ENCODE assay signal across 8 cellular contexts in the genomic region with DNA sequence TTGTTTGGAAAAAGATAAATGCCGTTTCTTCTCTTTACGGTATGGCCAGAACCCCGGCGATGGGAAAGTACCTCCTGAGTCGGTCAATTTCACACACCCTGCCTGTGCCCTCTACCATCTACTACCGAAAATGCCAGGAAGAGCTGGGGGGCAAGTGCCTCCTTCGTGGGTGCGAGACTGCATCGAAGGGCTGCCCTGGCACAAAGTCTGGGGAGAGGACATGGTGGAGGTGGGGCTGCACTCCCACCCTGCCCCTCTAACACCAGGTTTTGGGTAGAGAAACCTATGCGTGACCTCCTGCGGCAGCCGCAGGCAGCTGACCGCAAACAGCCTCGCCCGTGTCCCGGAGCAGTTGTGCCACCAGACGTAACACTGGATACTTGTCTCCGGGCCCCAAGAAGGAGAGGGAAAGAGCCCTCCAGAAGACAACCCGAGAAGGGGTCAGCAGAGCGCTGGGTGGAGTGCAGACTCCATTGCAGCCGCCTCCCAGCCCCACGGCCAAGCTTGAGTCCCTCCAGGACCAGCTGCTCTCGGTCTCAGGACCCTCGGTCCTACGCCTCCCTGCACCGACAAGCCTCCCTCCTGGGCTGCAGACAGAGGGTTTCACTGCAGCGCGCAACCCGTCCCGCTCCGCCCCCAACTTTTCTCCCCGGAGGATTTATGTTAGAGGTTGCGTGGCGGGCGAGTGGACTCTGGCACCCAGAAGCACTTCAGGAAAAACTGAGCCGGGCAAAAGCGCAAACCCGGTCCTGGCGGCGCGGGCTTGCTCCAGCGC. TPM values are rescaled to one million over a fixed set of nuclear protein-coding genes. Genes with fewer than 3 reads are reported as not detected.
DNase-seq lines count a peak whose midpoint lies in the region; ATAC-seq and TF ChIP-seq lines count a peak whose summit lies in the region.

No MANE protein-coding gene starts in this region.

- peaks cover 60 to 70% of the 10 kb centered on the region in 2 donors for H3K27me3 Mint-ChIP-seq in T-cell
- peaks cover 89% of the 10 kb centered on the region for H3K27me3 Mint-ChIP-seq in progenitor cell of endocrine pancreas

- H3K4me1 ChIP-seq in ES-I3 (ENCODE audit: insufficient read depth, low read length), result peaks cover 4% of the 10 kb centered on the region; the same call in 1 of the 2 replicates
- peaks cover 0 to 48% (median 14%) of the 10 kb centered on the region in 3 donors for H3K4me1 ChIP-seq in gastroesophageal sphincter

- H3K4me1 Mint-ChIP-seq in T-cell, result peaks cover 11 to 29% (median 28%) of the 10 kb centered on the region in 3 donors
- peaks cover 25% of the 10 kb centered on the region for H3K4me1 Mint-ChIP-seq in progenitor cell of endocrine pancreas (ENCODE audit: low read depth)

- peak overlapping the region; percentile 66; the same call in 1 of the 2 replicates for H3K9ac ChIP-seq in ES-I3 (ENCODE audit: low read depth, low read length)

- no peak overlapping the region for H3K27ac Mint-ChIP-seq in T-cell
- H3K27ac Mint-ChIP-seq in progenitor cell of endocrine pancreas, result peak overlapping the region; percentile 22

- DNase-seq in T-cell (no peak), progenitor cell of endocrine pancreas (ENCODE audit: low spot score, unreplicated experiment) (no peak)
- DNase-seq in activated effector memory CD4-positive, alpha-beta T cell treated with Interleukin-2 at 50 U/mL for 16 hours, result no peak
- no peak for DNase-seq in activated CD4-positive, CD25-positive, alpha-beta regulatory T cell treated with anti-CD3 and anti-CD28 coated beads, Interleukin-2, amount 50 U/mL, for 72 hours

- no peak for ATAC-seq in T-cell (replicated peaks in 1 of 4)
- ATAC-seq in gastroesophageal sphincter, result no peak
- no peak for ATAC-seq in GM21825 (IDR thresholded peaks at IDR 0.05; ENCODE audit: unreplicated experiment)
- ATAC-seq in GM19328 (IDR thresholded peaks at IDR 0.05; ENCODE audit: unreplicated experiment), result no peak

- CTCF ChIA-PET in T-cell (lab: Charles Lee), result no interaction called here

- H3K36me3 Mint-ChIP-seq in T-cell (no peaks in the 10 kb centered on the region), progenitor cell of endocrine pancreas (ENCODE audit: insufficient read depth) (no peaks in the 10 kb centered on the region)

- TF ChIP-seq CTCF in gastroesophageal sphincter (IDR thresholded peaks at IDR 0.05) (no peak), progenitor cell of endocrine pancreas (IDR thresholded peaks at IDR 0.05; ENCODE audit: unreplicated experiment) (no peak)

- H3K4me3 ChIP-seq in gastroesophageal sphincter, result peak overlapping the region; percentile 61 to 72

- no peak for TF ChIP-seq EP300 in gastroesophageal sphincter (IDR thresholded peaks at IDR 0.05)

- peaks cover 73% of the 10 kb centered on the region for H3K27me3 ChIP-seq in gastroesophageal sphincter

- 9 to 52% methylated on average over 12 to 13 of the region's 42 CpGs for WGBS in gastroesophageal sphincter (ENCODE audit: low coverage in 1 of 2), 2 donors

- H3K36me3 ChIP-seq in ES-I3 (ENCODE audit: insufficient read depth, low read length) (no peaks in the 10 kb centered on the region), gastroesophageal sphincter (no peaks in the 10 kb centered on the region)

- peak overlapping the region in 2 of 4 donors; percentile 49 to 67 for H3K27ac ChIP-seq in gastroesophageal sphincter

- POLR2A ChIA-PET in T-cell (lab: Charles Lee), result no interaction called here

- no peaks in the 10 kb centered on the region for H3K9me3 Mint-ChIP-seq in T-cell
- H3K9me3 Mint-ChIP-seq in progenitor cell of endocrine pancreas (ENCODE audit: low read depth), result no peaks in the 10 kb centered on the region

- H3K9me3 ChIP-seq in ES-I3 (ENCODE audit: control insufficient read depth, insufficient read depth, low read length) (no peaks in the 10 kb centered on the region), gastroesophageal sphincter (no peaks in the 10 kb centered on the region)

- no peak for TF ChIP-seq POLR2A in gastroesophageal sphincter (IDR thresholded peaks at IDR 0.05)

- peak overlapping the region in 2 of 3 donors; percentile 17 to 53 for H3K4me3 Mint-ChIP-seq in T-cell
- peak overlapping the region; percentile 68 for H3K4me3 Mint-ChIP-seq in progenitor cell of endocrine pancreas (ENCODE audit: low read depth)

RNA-seq across cellular contexts. Expression of a gene that starts 0.8 kb away (rescaled TPM):
- total RNA-seq in T-cell, result under 1 TPM in 1 of 5 donors, not detected in 4; 0.03 TPM
- 10 to 100 TPM in 1 of 4 donors, 1 to 10 TPM in 2, under 1 TPM in 1; 0.87 to 17.6 (median 4.4) TPM for total RNA-seq in gastroesophageal sphincter
- 0.50 and 1.2 TPM in 2 replicates for total RNA-seq in progenitor cell of endocrine pancreas

RNA-seq across cellular contexts. Expression of a gene that starts 51.7 kb away (rescaled TPM):
- total RNA-seq in T-cell (under 1 TPM in 1 of 5 donors, not detected in 4; 0.26 TPM), gastroesophageal sphincter (10 to 100 TPM; 18.2 to 50.7 (median 44.4) TPM), progenitor cell of endocrine pancreas (21.0 and 26.0 TPM in 2 replicates)

Comparison
In these comparisons a context has a peak if more than half of its experiments do, and no peak if none do; other contexts are left out.
1. RNA of a gene that starts 51.7 kb away (total RNA-seq): 18.2 to 50.7 TPM in gastroesophageal sphincter and 21.0 to 26.0 TPM in progenitor cell of endocrine pancreas; 0.26 TPM in T-cell; every median in the first group is over 10 times any median in the second.